Comparison of ENCODE assay signal across 19 cellular contexts in the genomic region with DNA sequence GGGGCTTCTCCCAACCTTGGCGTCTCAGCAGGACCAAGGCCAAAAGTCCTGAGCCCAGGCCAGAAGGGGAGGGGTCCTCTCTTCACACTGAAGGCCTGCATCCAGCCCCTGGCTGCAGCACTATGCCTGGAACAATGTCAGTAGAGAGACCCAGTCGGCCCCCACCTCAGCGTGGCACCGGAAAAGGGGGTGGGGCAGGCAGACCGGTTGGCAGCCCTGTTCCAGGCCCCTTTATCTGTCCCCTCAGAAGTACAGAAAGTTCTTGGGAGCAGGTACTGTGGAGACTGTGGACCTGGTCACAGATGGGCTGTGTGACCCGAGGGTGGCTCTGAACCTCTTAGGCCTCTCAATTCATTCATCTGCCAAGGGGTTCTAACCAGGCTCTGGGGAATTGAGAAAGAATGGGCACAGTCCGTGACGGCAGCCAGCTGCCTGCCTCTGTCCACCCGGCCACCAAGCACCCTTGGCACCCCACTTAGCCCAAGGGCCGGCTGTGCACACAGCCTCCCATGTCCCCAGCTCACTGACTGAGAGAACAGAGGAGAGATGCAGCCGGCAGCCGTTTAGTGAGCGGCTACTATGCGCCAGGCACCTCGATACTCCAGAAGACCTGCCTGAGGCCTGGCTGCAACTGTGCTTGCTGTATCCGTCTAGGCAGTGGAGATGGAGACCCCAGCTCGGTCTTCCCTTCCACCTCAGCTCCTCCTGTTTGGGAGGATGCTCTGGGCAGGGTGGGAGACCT. TPM values are rescaled to one million over a fixed set of nuclear protein-coding genes. Genes with fewer than 3 reads are reported as not detected.
A peak's percentile ranks its signal among the peaks of the same experiment; 100 is the strongest.
DNase-seq lines count a peak whose midpoint lies in the region; ATAC-seq and TF ChIP-seq lines count a peak whose summit lies in the region.
"Had no signal": no experiment of that assay in that cellular context is flagged by ENCODE, and none has a peak within 500 bp of the region (broad histone marks: within the 10 kb centered on the region; RNA-seq: fewer than 3 reads in every experiment).

No MANE protein-coding gene starts in this region.

- no peaks in the 10 kb centered on the region for H3K27me3 Mint-ChIP-seq in activated T-cell treated with anti-CD3 and anti-CD28 coated beads, Interleukin-2, amount 50 U/mL, for 4 hours (ENCODE audit: low read depth)
- H3K27me3 Mint-ChIP-seq in activated CD4-positive, alpha-beta memory T cell treated with anti-CD3 and anti-CD28 coated beads, Interleukin-2, amount 10 ng/mL, durations not matched to agents 7 days and 5 days = no peaks in the 10 kb centered on the region

- no peak overlapping the region for H3K4me3 ChIP-seq in tibial artery
- H3K4me3 ChIP-seq: gastroesophageal sphincter, PC-9, right atrium auricular region had no signal

- intact Hi-C loops in left colon (cut with DNase I, micrococcal nuclease) = no loop called here
- intact Hi-C loops in tibial artery (cut with DNase I; ENCODE audit: low total_unique reads) = no loop called here

- ATAC-seq in activated T-cell treated with anti-CD3 and anti-CD28 coated beads, Interleukin-2, amount 50 U/mL, for 4 hours = no peak
- ATAC-seq in left colon (no peak), GM21390 (IDR thresholded peaks at IDR 0.05; ENCODE audit: unreplicated experiment) (no peak), HG02798 (IDR thresholded peaks at IDR 0.05; ENCODE audit: poor library complexity, unreplicated experiment) (no peak)
- ATAC-seq: gastroesophageal sphincter, SK-N-SH treated with all-trans-retinoic acid at 6 μM for 48 hours had no signal

- H3K4me3 Mint-ChIP-seq in activated T-cell treated with anti-CD3 and anti-CD28 coated beads, Interleukin-2, amount 50 U/mL, for 4 hours = no peak overlapping the region
- H3K4me3 Mint-ChIP-seq in activated CD4-positive, alpha-beta memory T cell treated with anti-CD3 and anti-CD28 coated beads, Interleukin-2, amount 10 ng/mL, durations not matched to agents 7 days and 5 days = no peak overlapping the region
- H3K4me3 Mint-ChIP-seq: neural crest cell had no signal

- no peak for TF ChIP-seq CTCF in tibial artery (IDR thresholded peaks at IDR 0.05)

- DNase-seq in activated T-cell treated with anti-CD3 and anti-CD28 coated beads, Interleukin-2, amount 50 U/mL, for 48 hours = peak; percentile 17 to 18
- DNase-seq in activated T-cell treated with anti-CD3 and anti-CD28 coated beads, Interleukin-2, amount 50 U/mL, for 4 hours = no peak
- peak; percentile 15 for DNase-seq in activated CD4-positive, alpha-beta memory T cell treated with anti-CD3 and anti-CD28 coated beads, Interleukin-2, amount 10 ng/mL, durations not matched to agents 7 days and 5 days
- DNase-seq in left colon (peak; percentile 2 to 18), tibial artery (peak; percentile 15 to 53), SHP77 (lab: John Stamatoyannopoulos, UW) (no peak)
- DNase-seq: amygdala, COR-L47, mammary epithelial cell, NCI-H1930, NCI-H69, PC-9, trophoblast cell had no signal

- H3K36me3 ChIP-seq in tibial artery = peaks cover 0 to 24% (median 0%) of the 10 kb centered on the region in 3 donors
- H3K36me3 ChIP-seq: gastroesophageal sphincter, right atrium auricular region had no signal

- no peaks in the 10 kb centered on the region for H3K9me3 Mint-ChIP-seq in activated T-cell treated with anti-CD3 and anti-CD28 coated beads, Interleukin-2, amount 50 U/mL, for 4 hours
- no peaks in the 10 kb centered on the region for H3K9me3 Mint-ChIP-seq in activated CD4-positive, alpha-beta memory T cell treated with anti-CD3 and anti-CD28 coated beads, Interleukin-2, amount 10 ng/mL, durations not matched to agents 7 days and 5 days

- H3K27ac Mint-ChIP-seq in activated CD4-positive, alpha-beta memory T cell treated with anti-CD3 and anti-CD28 coated beads, Interleukin-2, amount 10 ng/mL, durations not matched to agents 7 days and 5 days = no peak overlapping the region

- H3K4me1 Mint-ChIP-seq in activated T-cell treated with anti-CD3 and anti-CD28 coated beads, Interleukin-2, amount 50 U/mL, for 4 hours (ENCODE audit: low read depth) = peaks cover 35% of the 10 kb centered on the region
- H3K4me1 Mint-ChIP-seq in activated CD4-positive, alpha-beta memory T cell treated with anti-CD3 and anti-CD28 coated beads, Interleukin-2, amount 10 ng/mL, durations not matched to agents 7 days and 5 days = peaks cover 31% of the 10 kb centered on the region

- H3K27me3 ChIP-seq in tibial artery = peaks cover 0 to 44% of the 10 kb centered on the region in 2 donors
- H3K27me3 ChIP-seq: right atrium auricular region had no signal

- CTCF ChIA-PET in activated CD4-positive, alpha-beta memory T cell treated with anti-CD3 and anti-CD28 coated beads, Interleukin-2, amount 10 ng/mL, durations not matched to agents 7 days and 5 days (lab: Charles Lee) = no interaction called here

- H3K9me3 ChIP-seq in tibial artery = no peaks in the 10 kb centered on the region
- H3K9me3 ChIP-seq: gastroesophageal sphincter, right atrium auricular region had no signal

- no peaks in the 10 kb centered on the region for H3K4me1 ChIP-seq in tibial artery
- H3K4me1 ChIP-seq: gastroesophageal sphincter, right atrium auricular region had no signal

- H3K27ac ChIP-seq in tibial artery = no peak overlapping the region
- H3K27ac ChIP-seq: gastroesophageal sphincter, PC-9, right atrium auricular region had no signal

- POLR2A ChIA-PET in activated CD4-positive, alpha-beta memory T cell treated with anti-CD3 and anti-CD28 coated beads, Interleukin-2, amount 10 ng/mL, durations not matched to agents 7 days and 5 days (lab: Charles Lee) = no interaction called here

- H3K36me3 Mint-ChIP-seq in activated T-cell treated with anti-CD3 and anti-CD28 coated beads, Interleukin-2, amount 50 U/mL, for 4 hours (ENCODE audit: insufficient read depth) = peaks cover 31% of the 10 kb centered on the region
- H3K36me3 Mint-ChIP-seq in activated CD4-positive, alpha-beta memory T cell treated with anti-CD3 and anti-CD28 coated beads, Interleukin-2, amount 10 ng/mL, durations not matched to agents 7 days and 5 days (ENCODE audit: low read depth) = peaks cover 86% of the 10 kb centered on the region

RNA-seq across cellular contexts. Expression of a gene that starts 23.9 kb away (rescaled TPM):
- total RNA-seq in activated T-cell treated with anti-CD3 and anti-CD28 coated beads, Interleukin-2, amount 50 U/mL, for 4 hours = 100 to 1,000 TPM; 236 to 264 (median 258) TPM
- total RNA-seq in activated CD4-positive, alpha-beta memory T cell treated with anti-CD3 and anti-CD28 coated beads, Interleukin-2, amount 10 ng/mL, durations not matched to agents 7 days and 5 days = 100 to 1,000 TPM; 177 to 183 TPM
- total RNA-seq in left colon = 1 to 10 TPM; 1.6 to 5.7 TPM
- total RNA-seq: PC-9 had no signal

Comparison
In these comparisons a context has a peak if more than half of its experiments do, and no peak if none do; other contexts are left out.
1. DNase-seq: peak in activated T-cell treated with anti-CD3 and anti-CD28 coated beads, Interleukin-2, amount 50 U/mL, for 48 hours (2 of 2), activated CD4-positive, alpha-beta memory T cell treated with anti-CD3 and anti-CD28 coated beads, Interleukin-2, amount 10 ng/mL, durations not matched to agents 7 days and 5 days (single experiment), left colon (2 of 2) and tibial artery (2 of 2); none in activated T-cell treated with anti-CD3 and anti-CD28 coated beads, Interleukin-2, amount 50 U/mL, for 4 hours (single experiment) and SHP77 (0 of 2).
2. RNA of a gene that starts 23.9 kb away (total RNA-seq): 236 to 264 TPM in activated T-cell treated with anti-CD3 and anti-CD28 coated beads, Interleukin-2, amount 50 U/mL, for 4 hours and 177 to 183 TPM in activated CD4-positive, alpha-beta memory T cell treated with anti-CD3 and anti-CD28 coated beads, Interleukin-2, amount 10 ng/mL, durations not matched to agents 7 days and 5 days; 1.6 to 5.7 TPM in left colon; every median in the first group is over 10 times any median in the second.